In genomic region chr2:123566291-123566946, GRCh38 we compare ENCODE assay signal across 34 cellular contexts.
"Had no signal": no experiment of that assay in that cellular context is flagged by ENCODE, and none has a peak within 500 bp of the region (broad histone marks: within the 10 kb centered on the region; RNA-seq: fewer than 3 reads in every experiment).

No MANE protein-coding gene starts in this region.

- H3K36me3 Mint-ChIP-seq: activated naive CD8-positive, alpha-beta T cell treated with anti-CD3 and anti-CD28 coated beads for 36 hours had no signal

- H2AFZ ChIP-seq: PC-9 had no signal

- H3K4me2 ChIP-seq: PC-9 had no signal

- H3K27me3 Mint-ChIP-seq: activated CD4-positive, alpha-beta T cell treated with anti-CD3 and anti-CD28 coated beads, Interleukin-2, amount 10 ng/mL, durations not matched to agents 24 days and 14 days; activated CD8-positive, alpha-beta T cell treated with anti-CD3 and anti-CD28 coated beads for 36 hours; activated naive CD8-positive, alpha-beta T cell treated with anti-CD3 and anti-CD28 coated beads for 36 hours; activated T-helper 17 cell treated with anti-CD3 and anti-CD28 coated beads, Interleukin-2, amount 50 U/mL, for 72 hours had no signal

- H3K9me3 Mint-ChIP-seq: activated naive CD8-positive, alpha-beta T cell treated with anti-CD3 and anti-CD28 coated beads for 36 hours had no signal

- ATAC-seq: activated CD8-positive, alpha-beta T cell treated with anti-CD3 and anti-CD28 coated beads for 36 hours; activated T-cell treated with anti-CD3 and anti-CD28 coated beads, Interleukin-2, amount 50 U/mL, for 72 hours; activated T-helper 17 cell treated with anti-CD3 and anti-CD28 coated beads, Interleukin-2, amount 50 U/mL, for 72 hours had no signal

- H3K4me1 Mint-ChIP-seq: activated CD4-positive, alpha-beta T cell treated with anti-CD3 and anti-CD28 coated beads, Interleukin-2, amount 10 ng/mL, durations not matched to agents 24 days and 14 days; activated naive CD8-positive, alpha-beta T cell treated with anti-CD3 and anti-CD28 coated beads for 36 hours; activated T-helper 17 cell treated with anti-CD3 and anti-CD28 coated beads, Interleukin-2, amount 50 U/mL, for 72 hours had no signal

- H3K4me3 Mint-ChIP-seq: activated CD4-positive, alpha-beta T cell treated with anti-CD3 and anti-CD28 coated beads, Interleukin-2, amount 10 ng/mL, durations not matched to agents 24 days and 14 days; activated CD8-positive, alpha-beta T cell treated with anti-CD3 and anti-CD28 coated beads for 36 hours; activated naive CD8-positive, alpha-beta T cell treated with anti-CD3 and anti-CD28 coated beads for 36 hours; activated T-cell treated with anti-CD3 and anti-CD28 coated beads, Interleukin-2, amount 50 U/mL, for 72 hours; activated T-helper 17 cell treated with anti-CD3 and anti-CD28 coated beads, Interleukin-2, amount 50 U/mL, for 72 hours had no signal

- H3K4me3 ChIP-seq: PC-9 had no signal

- H3K27ac ChIP-seq: PC-9, VCaP had no signal

- DNase-seq: activated CD4-positive, alpha-beta T cell treated with anti-CD3 and anti-CD28 coated beads for 1 hour; activated CD4-positive, alpha-beta T cell treated with anti-CD3 and anti-CD28 coated beads, Interleukin-2, amount 10 ng/mL, durations not matched to agents 24 days and 14 days; activated CD4-positive, alpha-beta T cell treated with anti-CD3 and anti-CD28 coated beads, Interleukin-2, amount 50 U/mL, for 4 hours; activated CD4-positive, CD25-positive, alpha-beta regulatory T cell; activated CD8-positive, alpha-beta T cell treated with anti-CD3 and anti-CD28 coated beads for 36 hours; activated effector memory CD4-positive, alpha-beta T cell treated with anti-CD3 and anti-CD28 coated beads, Interleukin-2, amount 50 U/mL, for 16 hours; activated naive CD4-positive, alpha-beta T cell; activated naive CD4-positive, alpha-beta T cell treated with anti-CD3 and anti-CD28 coated beads, Interleukin-2, amount 50 U/mL, for 16 hours; activated naive CD8-positive, alpha-beta T cell treated with anti-CD3 and anti-CD28 coated beads for 36 hours; activated T-cell treated with anti-CD3 and anti-CD28 coated beads, Interleukin-2, amount 50 U/mL, for 1 hour; activated T-cell treated with anti-CD3 and anti-CD28 coated beads, Interleukin-2, amount 50 U/mL, for 72 hours; amniotic stem cell; aorta; caudate nucleus; cerebellar nuclear complex; Kasumi-1; KG1; NCI-H1105; NCI-H1417 treated with DMSO at 0.1 percent for 48 hours; NCI-H187 treated with DMSO at 0.1 percent for 48 hours; NCI-H2107; NCI-H2171; NCI-H510A; NCI-H526; NCI-H748 treated with DMSO at 0.1 percent for 48 hours; NK-92 treated with Interleukin-12 subunit alpha and Interleukin-12 subunit beta, amount 100 ng/mL, for 24 hours; PC-9; Right ventricle myocardium superior; SW 1271; T-helper 1 cell; T-helper 2 cell; T-helper 9 cell had no signal

- H3K27ac Mint-ChIP-seq: activated CD4-positive, alpha-beta T cell treated with anti-CD3 and anti-CD28 coated beads, Interleukin-2, amount 10 ng/mL, durations not matched to agents 24 days and 14 days; activated CD8-positive, alpha-beta T cell treated with anti-CD3 and anti-CD28 coated beads for 36 hours; activated naive CD8-positive, alpha-beta T cell treated with anti-CD3 and anti-CD28 coated beads for 36 hours; activated T-cell treated with anti-CD3 and anti-CD28 coated beads, Interleukin-2, amount 50 U/mL, for 72 hours; activated T-helper 17 cell treated with anti-CD3 and anti-CD28 coated beads, Interleukin-2, amount 50 U/mL, for 72 hours had no signal
